In genomic region chr2:29114841-29115609, GRCh38 we compare ENCODE assay signal across 8 cellular contexts. TPM values are rescaled to one million over a fixed set of nuclear protein-coding genes. Genes with fewer than 3 reads are reported as not detected.
DNase-seq lines count a peak whose midpoint lies in the region; ATAC-seq and TF ChIP-seq lines count a peak whose summit lies in the region.

TSS of gene CLIP4 (plus strand) at chr2:29115415. CDS start at chr2:29121389, 5,974 bp downstream.

- peaks cover 82% of the 10 kb centered on the region for H3K27me3 ChIP-seq in HUES64 (ENCODE audit: insufficient read depth, low read length)
- no peaks in the 10 kb centered on the region for H3K27me3 ChIP-seq in colonic mucosa

- peak within 1 kb of the TSS; percentile 68 for H3K4me3 ChIP-seq in AG04449 (ENCODE audit: low read depth, low read length)
- H3K4me3 ChIP-seq in HUES64 (ENCODE audit: low read length): peak within 1 kb of the TSS; percentile 60
- peak within 1 kb of the TSS; percentile 55 for H3K4me3 ChIP-seq in colonic mucosa

- H3K4me1 ChIP-seq in HUES64 (ENCODE audit: insufficient read depth, low read length) (no peaks in the 10 kb centered on the region), colonic mucosa (no peaks in the 10 kb centered on the region)

- peak; percentile 74 for ATAC-seq in left lobe of liver

- H3K36me3 Mint-ChIP-seq in activated CD4-positive, alpha-beta T cell treated with anti-CD3 and anti-CD28 coated beads, Interleukin-2, amount 10 ng/mL, durations not matched to agents 7 days and 5 days (ENCODE audit: low read depth): peaks cover 8% of the 10 kb centered on the region

- 7% methylated on average over 78 of the region's 78 CpGs for WGBS in HUES64

- intact Hi-C loops in colonic mucosa (cut with DNase I): no loop called here

- H3K9me3 ChIP-seq in HUES64 (ENCODE audit: insufficient read depth, low read depth, low read length): no peaks in the 10 kb centered on the region
- H3K9me3 ChIP-seq in colonic mucosa: no peaks in the 10 kb centered on the region

- POLR2A ChIA-PET in AG04449 (lab: Yijun Ruan, JAX): interaction anchor here (0.6 kb wide), 1 partner anchor 1453 kb away, joined by 3 read pairs; no protein-coding TSS in a partner anchor
- POLR2A ChIA-PET in activated CD4-positive, alpha-beta T cell treated with anti-CD3 and anti-CD28 coated beads, Interleukin-2, amount 10 ng/mL, durations not matched to agents 7 days and 5 days (lab: Charles Lee): interaction anchor here (0.9 kb wide), 1 partner anchor 15 kb away, joined by 4 read pairs; no protein-coding TSS in a partner anchor

- CTCF ChIA-PET in AG04449 (lab: Yijun Ruan, JAX): interaction anchor here (1.2 kb wide), 1 partner anchor 156 kb away, joined by 3 read pairs; no protein-coding TSS in a partner anchor
- CTCF ChIA-PET in activated CD4-positive, alpha-beta T cell treated with anti-CD3 and anti-CD28 coated beads, Interleukin-2, amount 10 ng/mL, durations not matched to agents 7 days and 5 days (lab: Charles Lee): no interaction called here

- peak within 1 kb of the TSS; percentile 86 for H3K4me3 Mint-ChIP-seq in activated CD4-positive, alpha-beta T cell treated with anti-CD3 and anti-CD28 coated beads, Interleukin-2, amount 10 ng/mL, durations not matched to agents 7 days and 5 days

- peaks cover 10% of the 10 kb centered on the region for H3K27me3 Mint-ChIP-seq in activated CD4-positive, alpha-beta T cell treated with anti-CD3 and anti-CD28 coated beads, Interleukin-2, amount 10 ng/mL, durations not matched to agents 7 days and 5 days

- H3K27ac ChIP-seq in HUES64 (ENCODE audit: low read depth, low read length) (no peak within 1 kb of the TSS), colonic mucosa (peak within 1 kb of the TSS; percentile 80)

- H3K9me3 Mint-ChIP-seq in activated CD4-positive, alpha-beta T cell treated with anti-CD3 and anti-CD28 coated beads, Interleukin-2, amount 10 ng/mL, durations not matched to agents 7 days and 5 days: no peaks in the 10 kb centered on the region

- TF ChIP-seq CTCF in AG04449 (IDR thresholded peaks at IDR 0.05; ENCODE audit: insufficient read depth, low read length, missing control alignments) (no peak), colonic mucosa (IDR thresholded peaks at IDR 0.05) (no peak)

- H3K27ac Mint-ChIP-seq in activated CD4-positive, alpha-beta T cell treated with anti-CD3 and anti-CD28 coated beads, Interleukin-2, amount 10 ng/mL, durations not matched to agents 7 days and 5 days: peak within 1 kb of the TSS; percentile 99

- H3K36me3 ChIP-seq in HUES64 (ENCODE audit: insufficient read depth, low read length) (no peaks in the 10 kb centered on the region), colonic mucosa (no peaks in the 10 kb centered on the region)

- H3K9ac ChIP-seq in HUES64 (ENCODE audit: low read depth, low read length): peak within 1 kb of the TSS; percentile 41; the same call in 1 of the 2 replicates
- H3K9ac ChIP-seq in colonic mucosa (ENCODE audit: low read depth in 2 of 2, low read length in 2 of 2): peak within 1 kb of the TSS; percentile 73 to 78

- peaks cover 58% of the 10 kb centered on the region for H3K4me1 Mint-ChIP-seq in activated CD4-positive, alpha-beta T cell treated with anti-CD3 and anti-CD28 coated beads, Interleukin-2, amount 10 ng/mL, durations not matched to agents 7 days and 5 days

- no peak for DNase-seq in AG04449 (ENCODE audit: low read depth, low spot score)
- peak; percentile 61 for DNase-seq in GM19238 (ENCODE audit: insufficient read length, low spot score)
- DNase-seq in activated CD4-positive, alpha-beta T cell treated with anti-CD3 and anti-CD28 coated beads, Interleukin-2, amount 10 ng/mL, durations not matched to agents 7 days and 5 days: peak; percentile 53
- DNase-seq in colonic mucosa: peak; percentile 27
- peak; percentile 49 for DNase-seq in left lobe of liver (ENCODE audit: low spot score)
- peak; percentile 55 to 66 for DNase-seq in stimulated activated CD4-positive, alpha-beta T cell treated with anti-CD3 and anti-CD28 coated beads, Interleukin-2, amount 100 ng/mL, for 48 hours
- no peak for DNase-seq in NCI-H1694 (lab: John Stamatoyannopoulos, UW)

RNA-seq across cellular contexts. Expression of gene CLIP4, which starts in this region (rescaled TPM):
- 0.50 TPM for polyA plus RNA-seq in HUES64 (2013, experiment 1 of 2)
- 1.6 TPM for polyA plus RNA-seq in HUES64 (2013, experiment 2 of 2)
- 10 to 100 TPM; 23.4 to 23.8 TPM for total RNA-seq in activated CD4-positive, alpha-beta T cell treated with anti-CD3 and anti-CD28 coated beads, Interleukin-2, amount 10 ng/mL, durations not matched to agents 7 days and 5 days
- 1 to 10 TPM; 2.1 to 7.7 TPM for total RNA-seq in colonic mucosa
- total RNA-seq in left lobe of liver: 3.8 TPM

Comparison
In these comparisons a context has a peak if more than half of its experiments do, and no peak if none do; other contexts are left out.
1. DNase-seq: peak in GM19238 (single experiment), activated CD4-positive, alpha-beta T cell treated with anti-CD3 and anti-CD28 coated beads, Interleukin-2, amount 10 ng/mL, durations not matched to agents 7 days and 5 days (single experiment), colonic mucosa (single experiment), left lobe of liver (single experiment) and stimulated activated CD4-positive, alpha-beta T cell treated with anti-CD3 and anti-CD28 coated beads, Interleukin-2, amount 100 ng/mL, for 48 hours (2 of 2); none in AG04449 (single experiment) and NCI-H1694 (single experiment).
2. Peak in every context shown above with its lines, with median percentiles within 50 percentile points of each other: H3K4me3 ChIP-seq.